In the genomic region with DNA sequence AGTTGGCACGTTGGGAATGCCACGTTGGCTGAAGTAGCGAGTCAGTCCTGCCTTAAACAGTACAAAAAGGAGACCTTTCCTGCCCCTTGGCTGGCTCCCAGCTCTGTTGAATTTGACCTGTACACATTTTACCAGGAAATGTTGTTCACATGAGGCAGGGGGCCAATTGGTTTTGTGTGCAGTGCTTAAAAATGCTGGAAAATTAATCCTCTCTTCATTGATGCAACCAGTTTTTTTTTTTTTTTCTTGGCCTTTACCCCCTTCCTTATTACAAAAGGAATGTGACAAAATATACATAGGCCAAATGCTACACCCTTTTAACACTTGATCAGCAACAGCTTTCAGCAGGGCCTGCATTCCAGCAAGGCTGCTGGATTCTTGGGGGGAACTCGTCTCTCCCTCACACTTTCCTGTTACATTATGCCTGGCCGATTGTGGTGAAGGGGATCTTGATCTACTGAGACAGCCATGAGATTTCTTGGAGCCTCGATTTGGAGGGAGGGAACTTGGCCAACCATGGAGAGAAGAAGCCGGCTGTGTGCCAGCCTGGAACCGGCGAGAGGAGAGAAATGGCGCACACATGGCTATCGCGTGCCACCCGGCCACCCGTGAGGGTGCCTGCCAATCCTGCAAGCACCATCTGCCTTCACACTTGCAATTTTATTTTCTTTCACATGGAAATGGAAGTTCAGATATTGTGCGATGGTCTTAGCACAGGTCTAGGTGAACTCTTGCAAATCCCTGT, we compare ENCODE assay signal across 10 cellular contexts.
DNase-seq lines count a peak whose midpoint lies in the region; TF ChIP-seq lines count a peak whose summit lies in the region.
"Had no signal": no experiment of that assay in that cellular context is flagged by ENCODE, and none has a peak within 500 bp of the region (broad histone marks: within the 10 kb centered on the region; RNA-seq: fewer than 3 reads in every experiment).

No MANE protein-coding gene starts in this region.

- H3K9me3 ChIP-seq in endodermal cell (ENCODE audit: control insufficient read depth, low read length) = no peaks in the 10 kb centered on the region
- H3K9me3 ChIP-seq in thyroid gland = no peaks in the 10 kb centered on the region
- no peaks in the 10 kb centered on the region for H3K9me3 ChIP-seq in neuronal stem cell (replicated peaks in 1 of 2; ENCODE audit: control insufficient read depth in 2 of 2, insufficient read depth in 1 of 2, low read depth in 1 of 2, low read length in 2 of 2)

- H2BK5ac ChIP-seq in neuronal stem cell (ENCODE audit: low read length) = no peak overlapping the region

- no peak overlapping the region for H3K4me3 ChIP-seq in endodermal cell (ENCODE audit: low read length)
- no peak overlapping the region for H3K4me3 ChIP-seq in thyroid gland (replicated peaks in 1 of 3)
- H3K4me3 ChIP-seq in neuronal stem cell (ENCODE audit: low read length in 2 of 2) = no peak overlapping the region

- no peak overlapping the region for H2BK12ac ChIP-seq in neuronal stem cell (ENCODE audit: low read length)

- no peak overlapping the region for H4K8ac ChIP-seq in neuronal stem cell (ENCODE audit: low read depth, low read length)

- no peak for TF ChIP-seq CTCF in endodermal cell (conservative IDR thresholded peaks at IDR 0.05)
- no peak for TF ChIP-seq CTCF in mesothelial cell of epicardium (IDR thresholded peaks at IDR 0.05; ENCODE audit: unreplicated experiment)
- no peak for TF ChIP-seq CTCF in thyroid gland (IDR thresholded peaks at IDR 0.05)
- no peak for TF ChIP-seq CTCF in GM13977 (IDR thresholded peaks at IDR 0.05; ENCODE audit: extremely low read depth, insufficient read depth, missing control alignments)

- H3K4me1 Mint-ChIP-seq in endodermal cell (no peaks in the 10 kb centered on the region), mesothelial cell of epicardium (peaks cover 10% of the 10 kb centered on the region)

- no peak overlapping the region for H4K91ac ChIP-seq in neuronal stem cell (ENCODE audit: low read depth, low read length, poor library complexity)

- H3K9me3 Mint-ChIP-seq in endodermal cell (no peaks in the 10 kb centered on the region), mesothelial cell of epicardium (no peaks in the 10 kb centered on the region)

- no peak overlapping the region for H3K4me3 Mint-ChIP-seq in endodermal cell
- no peak overlapping the region for H3K4me3 Mint-ChIP-seq in mesothelial cell of epicardium

- no peak overlapping the region for H3K27ac ChIP-seq in endodermal cell (ENCODE audit: low read depth, low read length)
- H3K27ac ChIP-seq in thyroid gland = peak overlapping the region; percentile 83 to 92 (median 87)
- no peak overlapping the region for H3K27ac ChIP-seq in neuronal stem cell (replicated peaks; ENCODE audit: low read length)

- no peak overlapping the region for H2AFZ ChIP-seq in neuronal stem cell (ENCODE audit: low read length)

- H3K27me3 ChIP-seq in endodermal cell (ENCODE audit: control insufficient read depth, insufficient read depth, low read length, poor library complexity, severe bottlenecking) = no peaks in the 10 kb centered on the region
- no peaks in the 10 kb centered on the region for H3K27me3 ChIP-seq in thyroid gland
- H3K27me3 ChIP-seq in neuronal stem cell (ENCODE audit: control insufficient read depth in 3 of 3, insufficient read depth in 3 of 3, low read depth in 1 of 3, low read length in 3 of 3) = no peaks in the 10 kb centered on the region

- no peak overlapping the region for H3K9ac ChIP-seq in endodermal cell (ENCODE audit: extremely low read depth, low read length, poor library complexity, severe bottlenecking)
- H3K9ac ChIP-seq in neuronal stem cell (ENCODE audit: low read depth, low read length, poor library complexity) = no peak overlapping the region

- TF ChIP-seq POLR2A in thyroid gland (IDR thresholded peaks at IDR 0.05) = no peak

- peak; percentile 4 for DNase-seq in NCI-H2196 treated with DMSO at 0.1 percent for 48 hours (lab: John Stamatoyannopoulos, UW; ENCODE audit: unreplicated experiment)
- DNase-seq in endodermal cell = peak; percentile 59
- DNase-seq in mesothelial cell of epicardium (ENCODE audit: low spot score in 2 of 2, unreplicated experiment in 2 of 2) = no peak
- DNase-seq in thyroid gland = peak; percentile 88 to 90
- DNase-seq in kidney glomerular epithelial cell (lab: John Stamatoyannopoulos, UW) = no peak
- no peak for DNase-seq in GM13977 (ENCODE audit: low spot score)
- no peak for DNase-seq in DMS53 (lab: John Stamatoyannopoulos, UW)
- no peak for DNase-seq in neuronal stem cell (ENCODE audit: low spot score)
- DNase-seq: activated CD4-positive, CD25-positive, alpha-beta regulatory T cell; amniotic stem cell had no signal

- H3K36me3 Mint-ChIP-seq in endodermal cell (ENCODE audit: low read depth) (peaks cover 86% of the 10 kb centered on the region), mesothelial cell of epicardium (peaks cover 45% of the 10 kb centered on the region)

- H3K14ac ChIP-seq in neuronal stem cell (ENCODE audit: low read length) = no peak overlapping the region

- no peak overlapping the region for H3K4me2 ChIP-seq in neuronal stem cell (ENCODE audit: insufficient read depth, low read length, poor library complexity, severe bottlenecking)

- 92 to 94% methylated on average over 12 to 15 of the region's 15 CpGs for WGBS in endodermal cell (ENCODE audit: insufficient coverage in 1 of 2, insufficient read length in 1 of 2), 2 experiments
- WGBS in thyroid gland, 2 donors = 24 to 34% methylated on average over 15 of the region's 15 CpGs
- no CpG with 5 or more reads among the region's 15 CpGs for WGBS in neuronal stem cell (ENCODE audit: extremely low coverage in 2 of 2, insufficient read length in 2 of 2, insufficient replicate concordance in 1 of 2), 2 donors

- no peak overlapping the region for H3K4ac ChIP-seq in neuronal stem cell (ENCODE audit: low read length)

- H3K27ac Mint-ChIP-seq in endodermal cell (peak overlapping the region; percentile 79), mesothelial cell of epicardium (peak overlapping the region; percentile 60)

- H2BK15ac ChIP-seq in neuronal stem cell (ENCODE audit: low read length) = no peak overlapping the region

- H2AK5ac ChIP-seq in neuronal stem cell (ENCODE audit: low read depth, low read length) = no peak overlapping the region

- H3K18ac ChIP-seq in neuronal stem cell (ENCODE audit: low read length) = no peak overlapping the region

- H3K36me3 ChIP-seq in endodermal cell (ENCODE audit: control insufficient read depth, insufficient read depth, low read length) (peaks cover 95% of the 10 kb centered on the region), thyroid gland (peaks cover 7 to 29% of the 10 kb centered on the region in 2 donors), neuronal stem cell (replicated peaks in 1 of 2; ENCODE audit: control insufficient read depth in 2 of 2, insufficient read depth in 2 of 2, low read length in 2 of 2) (peaks cover 22 to 47% of the 10 kb centered on the region in 2 donors)

- H3K4me1 ChIP-seq in endodermal cell (ENCODE audit: control insufficient read depth, insufficient read depth, low read length) (no peaks in the 10 kb centered on the region), thyroid gland (peaks cover 36 to 55% of the 10 kb centered on the region in 2 donors), neuronal stem cell (ENCODE audit: control insufficient read depth in 2 of 2, insufficient read depth in 1 of 2, low read depth in 1 of 2, low read length in 2 of 2) (peaks cover 0 to 6% of the 10 kb centered on the region in 2 donors)

- intact Hi-C loops in thyroid gland (cut with DNase I) = loop anchor here (10.0 kb wide), 1 partner anchor 103 kb away; no protein-coding TSS in a partner anchor

- no peak overlapping the region for H2BK120ac ChIP-seq in neuronal stem cell (ENCODE audit: low read depth, low read length)

- H3K27me3 Mint-ChIP-seq in endodermal cell (ENCODE audit: insufficient read depth) = no peaks in the 10 kb centered on the region
- H3K27me3 Mint-ChIP-seq in mesothelial cell of epicardium (ENCODE audit: low read depth) = no peaks in the 10 kb centered on the region

- no peak overlapping the region for H3K23ac ChIP-seq in neuronal stem cell (ENCODE audit: low read depth, low read length, poor library complexity)

- H3K79me1 ChIP-seq in neuronal stem cell (ENCODE audit: low read depth, low read length) = no peaks in the 10 kb centered on the region

- in situ Hi-C loops in GM13977 (cut with MboI; ENCODE audit: low pct_unique_long_range_greater_than_20kb, low sequenced_read_pairs, unreplicated experiment) = no loop called here

Comparison
In these comparisons a context has a peak if more than half of its experiments do, and no peak if none do; other contexts are left out.
1. DNase-seq: peak in NCI-H2196 treated with DMSO at 0.1 percent for 48 hours (single experiment), endodermal cell (single experiment) and thyroid gland (2 of 2); none in mesothelial cell of epicardium (0 of 2), kidney glomerular epithelial cell (single experiment), GM13977 (single experiment), DMS53 (single experiment) and neuronal stem cell (single experiment).
2. H3K27ac ChIP-seq: peak in thyroid gland (3 of 3); none in endodermal cell (single experiment) and neuronal stem cell (single experiment).